Comparison of ENCODE assay signal across 1 cellular context in the genomic region with DNA sequence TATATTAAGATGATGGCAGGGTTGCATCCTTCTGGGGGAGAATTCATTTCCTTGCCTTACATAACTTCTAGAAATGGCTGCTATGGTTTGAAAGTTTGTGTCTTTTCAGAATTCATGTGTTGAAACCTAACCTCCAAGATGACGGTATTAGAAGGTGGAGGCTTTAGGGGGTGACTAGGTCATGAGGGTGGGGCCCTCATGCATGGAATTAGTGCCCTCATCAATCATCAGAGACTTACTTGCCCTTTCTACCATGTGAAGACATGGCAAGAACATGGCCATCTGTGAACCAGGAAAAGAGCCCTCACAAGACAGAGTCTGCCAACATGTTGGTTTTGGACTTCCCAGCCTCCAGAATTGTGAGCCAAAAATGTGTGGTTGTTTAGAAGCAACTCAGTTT.
TF ChIP-seq lines count a peak whose summit lies in the region.

No MANE protein-coding gene starts in this region.

TF ChIP-seq in HepG2, 621 proteins besides CTCF, POLR2A, EP300 and RAD21:
- TF ChIP-seq CBX5 (CRISPR knock-in tag; IDR thresholded peaks at IDR 0.05; ENCODE audit: borderline replicate concordance) (no peak), ZNF264 (CRISPR knock-in tag; IDR thresholded peaks at IDR 0.05) (peak; percentile 94)
